Comparison of ENCODE assay signal across 8 cellular contexts in the genomic region with DNA sequence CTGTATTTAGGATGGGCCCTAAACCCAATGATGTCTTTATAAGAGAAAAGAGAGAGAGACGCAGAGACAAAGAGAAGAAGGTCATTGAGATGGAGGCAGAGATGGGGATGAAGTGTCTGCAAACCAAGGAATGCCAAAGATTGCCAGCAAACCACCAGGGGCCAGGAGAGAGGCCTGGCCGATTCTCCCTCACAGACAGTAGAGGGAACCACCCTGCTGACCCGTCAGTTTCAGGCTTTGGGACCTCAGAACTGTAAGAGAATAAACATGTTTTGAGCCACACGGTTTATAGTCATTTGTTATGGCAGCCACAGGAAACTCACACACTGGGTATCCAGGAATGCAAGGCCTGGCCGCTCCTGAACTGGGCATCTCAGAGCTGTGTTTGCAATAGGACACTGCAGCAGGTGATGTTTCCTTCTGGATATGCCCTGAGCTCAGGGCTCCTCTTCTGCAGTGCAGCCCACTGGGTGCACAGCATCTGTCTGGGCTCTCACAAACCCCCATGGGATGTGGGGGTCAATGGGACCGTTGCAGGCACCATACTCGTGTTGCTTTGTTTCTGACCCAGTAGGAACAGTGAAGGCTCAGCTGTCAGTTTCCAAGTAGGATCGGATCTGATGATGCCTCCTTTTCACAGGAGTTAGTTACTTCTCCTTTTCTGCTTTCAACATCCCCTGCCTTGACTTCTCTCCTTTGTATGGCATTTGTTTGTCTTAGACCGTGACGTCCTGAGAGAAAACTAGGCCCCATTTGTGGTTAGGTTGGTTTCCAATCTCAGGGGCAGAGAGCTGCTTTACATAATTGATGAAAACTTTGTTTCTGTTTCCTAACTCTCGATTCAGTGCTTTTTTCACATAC. TPM values are rescaled to one million over a fixed set of nuclear protein-coding genes. Genes with fewer than 3 reads are reported as not detected.
A peak's percentile ranks its signal among the peaks of the same experiment; 100 is the strongest.
DNase-seq lines count a peak whose midpoint lies in the region; ATAC-seq and TF ChIP-seq lines count a peak whose summit lies in the region.

No MANE protein-coding gene starts in this region.

- H3K27ac ChIP-seq in esophagus squamous epithelium = peak overlapping the region in 1 of 4 donors; percentile 17

- TF ChIP-seq CTCF in glutamatergic neuron (IDR thresholded peaks at IDR 0.05; ENCODE audit: partially characterized antibody, unreplicated experiment) = no peak
- peak in 1 of 6 experiments; percentile 14 for TF ChIP-seq CTCF in esophagus squamous epithelium (IDR thresholded peaks at IDR 0.05)

- TF ChIP-seq POLR2A in GM18505 (IDR thresholded peaks at IDR 0.05; ENCODE audit: borderline replicate concordance, extremely low read depth, insufficient read depth, insufficient read length) (peak; percentile 21), esophagus squamous epithelium (IDR thresholded peaks at IDR 0.05) (no peak)

- H3K27ac Mint-ChIP-seq in glutamatergic neuron (ENCODE audit: unreplicated experiment) = no peak overlapping the region

- ATAC-seq in GM18505 (IDR thresholded peaks at IDR 0.05; ENCODE audit: unreplicated experiment) (peak; percentile 40), GM21717 (IDR thresholded peaks at IDR 0.05; ENCODE audit: unreplicated experiment) (peak; percentile 73), Right ventricle myocardium inferior (no peak)

- H3K4me3 Mint-ChIP-seq in glutamatergic neuron (ENCODE audit: unreplicated experiment) = peak overlapping the region; percentile 2

- in situ Hi-C loops in KBM-7 (cut with MboI; ENCODE audit: low pct_unique_long_range_greater_than_20kb, low sequenced_read_pairs) = no loop called here

- H3K9me3 ChIP-seq in esophagus squamous epithelium = no peaks in the 10 kb centered on the region

- H3K27me3 Mint-ChIP-seq in glutamatergic neuron (ENCODE audit: unreplicated experiment) = peaks cover 14% of the 10 kb centered on the region

- WGBS in esophagus squamous epithelium, 2 donors = 66 to 79% methylated on average over 10 of the region's 11 CpGs

- H3K36me3 ChIP-seq in esophagus squamous epithelium = peaks cover 0 to 20% (median 0%) of the 10 kb centered on the region in 3 donors

- intact Hi-C loops in esophagus squamous epithelium (cut with DNase I) (no loop called here), Right ventricle myocardium inferior (cut with DNase I) (no loop called here)

- no peak overlapping the region for H3K4me3 ChIP-seq in esophagus squamous epithelium

- peaks cover 12% of the 10 kb centered on the region for H3K9me3 Mint-ChIP-seq in glutamatergic neuron (ENCODE audit: unreplicated experiment)

- peaks cover 16% of the 10 kb centered on the region for H3K36me3 Mint-ChIP-seq in glutamatergic neuron (ENCODE audit: unreplicated experiment)

- no peaks in the 10 kb centered on the region for H3K27me3 ChIP-seq in esophagus squamous epithelium

- peaks cover 4 to 38% (median 7%) of the 10 kb centered on the region in 3 donors for H3K4me1 ChIP-seq in esophagus squamous epithelium

- H3K4me1 Mint-ChIP-seq in glutamatergic neuron (ENCODE audit: low read depth, unreplicated experiment) = peaks cover 13% of the 10 kb centered on the region

- DNase-seq in KBM-7 (peak; percentile 37), glutamatergic neuron (no peak), esophagus squamous epithelium (lab: John Stamatoyannopoulos, UW) (no peak), kidney tubule cell (ENCODE audit: low spot score) (no peak), SW480 (ENCODE audit: low spot score) (no peak), Right ventricle myocardium inferior (ENCODE audit: missing footprints) (no peak)

RNA-seq across cellular contexts. Expression of a gene that starts 20.8 kb away (rescaled TPM):
- total RNA-seq in glutamatergic neuron (ENCODE audit: unreplicated experiment) (78.5 TPM), esophagus squamous epithelium (10 to 100 TPM; 26.8 to 43.6 (median 35.5) TPM), Right ventricle myocardium inferior (16.9 TPM)

RNA-seq across cellular contexts. Expression of a gene that starts 34.0 kb away (rescaled TPM):
- total RNA-seq in glutamatergic neuron (ENCODE audit: unreplicated experiment) = 48.3 TPM
- total RNA-seq in esophagus squamous epithelium = 100 to 1,000 TPM in 2 of 4 donors, 10 to 100 TPM in 2; 69.2 to 112 (median 91.2) TPM
- 63.7 TPM for total RNA-seq in Right ventricle myocardium inferior
